Comparison of ENCODE assay signal across 21 cellular contexts in the genomic region with DNA sequence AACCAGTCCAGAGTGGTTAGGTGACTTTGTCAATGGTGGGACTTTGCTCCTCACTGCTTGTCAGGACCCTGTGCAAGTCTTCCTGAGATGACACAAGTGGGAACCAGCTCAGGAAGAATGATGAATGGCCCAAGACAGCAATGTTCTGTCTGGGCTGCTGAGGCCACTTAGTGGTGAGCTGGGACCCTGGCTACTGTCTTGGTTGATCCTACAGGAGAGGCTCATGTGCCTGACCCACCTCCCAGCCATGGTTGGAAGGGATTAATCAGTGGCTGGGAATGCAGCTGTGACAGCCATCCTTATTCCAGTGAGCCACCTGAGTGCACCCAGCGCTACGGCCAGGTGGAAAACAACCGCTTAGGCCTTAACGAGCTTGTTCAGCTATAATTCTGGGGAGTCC. TPM values are rescaled to one million over a fixed set of nuclear protein-coding genes. Genes with fewer than 3 reads are reported as not detected.
A peak's percentile ranks its signal among the peaks of the same experiment; 100 is the strongest.
DNase-seq lines count a peak whose midpoint lies in the region; ATAC-seq and TF ChIP-seq lines count a peak whose summit lies in the region.
"Had no signal": no experiment of that assay in that cellular context is flagged by ENCODE, and none has a peak within 500 bp of the region (broad histone marks: within the 10 kb centered on the region; RNA-seq: fewer than 3 reads in every experiment).

No MANE protein-coding gene starts in this region.

- no peaks in the 10 kb centered on the region for H3K4me1 Mint-ChIP-seq in Caco-2 (ENCODE audit: low read depth, unreplicated experiment)
- H3K4me1 Mint-ChIP-seq: CD8-positive, alpha-beta memory T cell had no signal

- CTCF ChIA-PET in Caco-2 (lab: Charles Lee) = interaction anchor here (0.6 to 1.7 kb wide), 6 partner anchors 16 to 143 kb away, joined by 3 to 18 read pairs (median 3); no protein-coding TSS in a partner anchor

- H3K9me3 ChIP-seq in Caco-2 (no peaks in the 10 kb centered on the region), gastrocnemius medialis (no peaks in the 10 kb centered on the region)

- H3K27ac Mint-ChIP-seq in Caco-2 (ENCODE audit: unreplicated experiment) = no peak overlapping the region
- H3K27ac Mint-ChIP-seq: CD8-positive, alpha-beta memory T cell; H9; T-cell had no signal

- ATAC-seq in gastrocnemius medialis = no peak
- no peak for ATAC-seq in HG02763 (IDR thresholded peaks at IDR 0.05; ENCODE audit: unreplicated experiment)
- ATAC-seq: K562, T-cell had no signal

- TF ChIP-seq CTCF in Caco-2 (IDR thresholded peaks at IDR 0.05; ENCODE audit: insufficient read depth in 1 of 2, low read depth in 1 of 2, low read length in 1 of 2, severe bottlenecking in 1 of 2, unreplicated experiment in 1 of 2) = peak in 1 of 2 experiments; percentile 30
- no peak for TF ChIP-seq CTCF in gastrocnemius medialis (IDR thresholded peaks at IDR 0.05 in 4 of 5, conservative IDR thresholded peaks at IDR 0.05 in 1 of 5)
- no peak for TF ChIP-seq CTCF in lower leg skin (IDR thresholded peaks at IDR 0.05)

- H3K27me3 ChIP-seq in Caco-2 (replicated peaks; ENCODE audit: control insufficient read depth, insufficient read depth, low read length) (no peaks in the 10 kb centered on the region), gastrocnemius medialis (no peaks in the 10 kb centered on the region)

- WGBS in lower leg skin, 2 donors = 97 to 99% methylated on average over 4 of the region's 4 CpGs

- H3K4me3 ChIP-seq in Caco-2 (ENCODE audit: low read depth, low read length) (no peak overlapping the region), gastrocnemius medialis (no peak overlapping the region), lower leg skin (ENCODE audit: low read depth, poor library complexity, severe bottlenecking) (no peak overlapping the region)
- H3K4me3 ChIP-seq: K562, SK-N-MC had no signal

- H3K9me3 Mint-ChIP-seq in Caco-2 (ENCODE audit: unreplicated experiment) = no peaks in the 10 kb centered on the region
- H3K9me3 Mint-ChIP-seq: CD8-positive, alpha-beta memory T cell; H9; T-cell had no signal

- in situ Hi-C loops in gastrocnemius medialis (cut with MboI; ENCODE audit: low sequenced_read_pairs in 4 of 4) = no loop called here

- H3K36me3 ChIP-seq in Caco-2 (ENCODE audit: control insufficient read depth, insufficient read depth, low read length) (no peaks in the 10 kb centered on the region), gastrocnemius medialis (no peaks in the 10 kb centered on the region)

- no peak overlapping the region for H3K4me3 Mint-ChIP-seq in Caco-2 (ENCODE audit: unreplicated experiment)
- H3K4me3 Mint-ChIP-seq: CD8-positive, alpha-beta memory T cell; H9; T-cell had no signal

- DNase-seq in COR-L47 (lab: John Stamatoyannopoulos, UW) = peak; percentile 27
- DNase-seq in Caco-2 = peak; percentile 48 to 66
- peak; percentile 27 for DNase-seq in NCI-H774 (lab: John Stamatoyannopoulos, UW)
- peak; percentile 51 for DNase-seq in left kidney (ENCODE audit: low read depth, low spot score)
- DNase-seq in gastrocnemius medialis = no peak
- DNase-seq in lower leg skin (ENCODE audit: low spot score in 2 of 2) = no peak
- DNase-seq: ACHN; C1 segment of cervical spinal cord; CD8-positive, alpha-beta memory T cell; DND-41; H9; NCI-H1092 treated with DMSO at 0.1 percent for 48 hours; NCI-H187; NCI-H2107; NCI-H226; OCI-M1; SHP77; T-cell had no signal

- no peaks in the 10 kb centered on the region for H3K4me1 ChIP-seq in Caco-2
- peaks cover 0 to 8% of the 10 kb centered on the region in 2 donors for H3K4me1 ChIP-seq in gastrocnemius medialis

- intact Hi-C loops in Caco-2 (cut with micrococcal nuclease; ENCODE audit: unreplicated experiment) (loop anchor here (1.0 kb wide), 1 partner anchor 140 kb away; no protein-coding TSS in a partner anchor), gastrocnemius medialis (cut with DNase I; ENCODE audit: low total_unique reads) (no loop called here), lower leg skin (cut with DNase I; ENCODE audit: low total_unique reads) (no loop called here)

- H3K36me3 Mint-ChIP-seq in Caco-2 (ENCODE audit: insufficient read depth, unreplicated experiment) = no peaks in the 10 kb centered on the region
- H3K36me3 Mint-ChIP-seq: CD8-positive, alpha-beta memory T cell; T-cell had no signal

- H3K27me3 Mint-ChIP-seq in Caco-2 (ENCODE audit: insufficient read depth, unreplicated experiment) = no peaks in the 10 kb centered on the region

- POLR2A ChIA-PET in Caco-2 (lab: Charles Lee) = interaction anchor here (0.6 to 1.2 kb wide), 2 partner anchors 18 to 174 kb away, joined by 3 read pairs; no protein-coding TSS in a partner anchor

- H3K27ac ChIP-seq in gastrocnemius medialis = no peak overlapping the region
- H3K27ac ChIP-seq: SK-N-MC had no signal

- no TSS peak for BruUV-seq in Caco-2 (replicated peaks; lab: Mats Ljungman, UMichigan)

- TF ChIP-seq POLR2A in gastrocnemius medialis (IDR thresholded peaks at IDR 0.05) (no peak), lower leg skin (IDR thresholded peaks at IDR 0.05) (no peak)

RNA-seq across cellular contexts. Expression of gene LGALSL, which starts 17.0 kb away (rescaled TPM):
- total RNA-seq in Caco-2 (2022) = 36.9 and 37.2 TPM in 2 replicates
- total RNA-seq in gastrocnemius medialis = 10 to 100 TPM in 1 of 4 donors, 1 to 10 TPM in 3; 3.8 to 19.6 (median 6.5) TPM
- total RNA-seq in lower leg skin = 100 to 1,000 TPM in 3 of 4 donors, 10 to 100 TPM in 1; 81.9 to 231 (median 169) TPM

RNA-seq across cellular contexts. Expression of gene AFTPH, which starts 53.2 kb away (rescaled TPM):
- 29.3 and 30.1 TPM in 2 replicates for total RNA-seq in Caco-2 (2022)
- 10 to 100 TPM; 13.9 to 18.1 (median 14.8) TPM for total RNA-seq in gastrocnemius medialis
- 10 to 100 TPM; 46.4 to 53.8 (median 49.6) TPM for total RNA-seq in lower leg skin

Comparison
In these comparisons a context has a peak if more than half of its experiments do, and no peak if none do; other contexts are left out.
1. DNase-seq: peak in COR-L47 (single experiment), Caco-2 (2 of 2), NCI-H774 (single experiment) and left kidney (single experiment); none in gastrocnemius medialis (0 of 2) and lower leg skin (0 of 2).